1 cellular context compared by ENCODE assay signal in genomic region chr17:46037722-46038255, GRCh38.
TF ChIP-seq lines count a peak whose summit lies in the region.

No MANE protein-coding gene starts in this region.

TF ChIP-seq in GM23338, 12 proteins besides CTCF, POLR2A, EP300 and RAD21 (continued from another document):
- no peak for TF ChIP-seq ETS1 (IDR thresholded peaks at IDR 0.05)
- no peak for TF ChIP-seq REST (IDR thresholded peaks at IDR 0.05; ENCODE audit: unreplicated experiment)
- TF ChIP-seq NANOG (IDR thresholded peaks at IDR 0.05; ENCODE audit: borderline replicate concordance), result no peak
- no peak for TF ChIP-seq ZNF462 (CRISPR knock-in tag; IDR thresholded peaks at IDR 0.05)
- TF ChIP-seq EZH2phosphoT487 (IDR thresholded peaks at IDR 0.05; ENCODE audit: unreplicated experiment), result no peak
- TF ChIP-seq CREB1 (CRISPR knock-in tag; IDR thresholded peaks at IDR 0.05; ENCODE audit: low read depth), result no peak
- no peak for TF ChIP-seq POLR2AphosphoS5 (IDR thresholded peaks at IDR 0.05; ENCODE audit: low read depth)
- TF ChIP-seq STAT1 (IDR thresholded peaks at IDR 0.05; ENCODE audit: unreplicated experiment), result no peak
- no peak for TF ChIP-seq JUNB (IDR thresholded peaks at IDR 0.05; ENCODE audit: unreplicated experiment)
- no peak for TF ChIP-seq ZNF331 (CRISPR knock-in tag; IDR thresholded peaks at IDR 0.05; ENCODE audit: low read depth)
